20 cellular contexts compared by ENCODE assay signal in genomic region chr5:172093965-172094364, GRCh38.
A peak's percentile ranks its signal among the peaks of the same experiment; 100 is the strongest.
DNase-seq lines count a peak whose midpoint lies in the region; ATAC-seq and TF ChIP-seq lines count a peak whose summit lies in the region.
"Had no signal": no experiment of that assay in that cellular context is flagged by ENCODE, and none has a peak within 500 bp of the region (broad histone marks: within the 10 kb centered on the region; RNA-seq: fewer than 3 reads in every experiment).

No MANE protein-coding gene starts in this region.

- H3K27ac ChIP-seq in trophoblast cell (ENCODE audit: low read depth, low read length) (no peak overlapping the region), psoas muscle (no peak overlapping the region)
- H3K27ac ChIP-seq: A549 had no signal

- no peak overlapping the region for H2BK5ac ChIP-seq in trophoblast cell (ENCODE audit: low read depth, low read length, poor library complexity)

- H4K12ac ChIP-seq in trophoblast cell (ENCODE audit: low read depth, low read length): no peak overlapping the region

- H3K4me1 ChIP-seq in trophoblast cell (ENCODE audit: control insufficient read depth in 1 of 2, insufficient read depth in 2 of 2, low read length in 2 of 2): peaks cover 0 to 4% of the 10 kb centered on the region in 2 experiments
- H3K4me1 ChIP-seq in psoas muscle: no peaks in the 10 kb centered on the region
- H3K4me1 ChIP-seq: A549 had no signal

- H3K79me1 ChIP-seq in trophoblast cell (ENCODE audit: low read length): no peaks in the 10 kb centered on the region

- no peak overlapping the region for H3K14ac ChIP-seq in trophoblast cell (ENCODE audit: low read length)

- TF ChIP-seq CTCF in CD14-positive monocyte (IDR thresholded peaks at IDR 0.05) (no peak), choroid plexus epithelial cell (conservative IDR thresholded peaks at IDR 0.05; ENCODE audit: low read depth, low read length) (no peak), omental fat pad (IDR thresholded peaks at IDR 0.05) (no peak), psoas muscle (IDR thresholded peaks at IDR 0.05) (no peak)

- H3K23ac ChIP-seq in trophoblast cell (ENCODE audit: low read length): no peak overlapping the region

- H3K27me3 Mint-ChIP-seq in CD14-positive monocyte (ENCODE audit: low read depth in 3 of 3): no peaks in the 10 kb centered on the region
- H3K27me3 Mint-ChIP-seq: CD4-positive, CD25-positive, alpha-beta regulatory T cell had no signal

- H3K36me3 ChIP-seq in trophoblast cell (ENCODE audit: control insufficient read depth in 1 of 2, insufficient read depth in 2 of 2, low read length in 2 of 2) (peaks cover 40 to 45% of the 10 kb centered on the region in 2 experiments), psoas muscle (ENCODE audit: insufficient read depth in 1 of 2, low read depth in 1 of 2) (peaks cover 0 to 7% of the 10 kb centered on the region in 2 donors)

- H3K79me2 ChIP-seq in trophoblast cell (ENCODE audit: control insufficient read depth, insufficient read depth, low read length, poor library complexity): no peaks in the 10 kb centered on the region

- H3K27ac Mint-ChIP-seq in CD14-positive monocyte: peak overlapping the region in 1 of 7 donors; percentile 15
- H3K27ac Mint-ChIP-seq: CD4-positive, CD25-positive, alpha-beta regulatory T cell had no signal

- intact Hi-C loops in CD14-positive monocyte (cut with micrococcal nuclease) (no loop called here), left cardiac atrium (cut with DNase I) (no loop called here), psoas muscle (cut with DNase I) (no loop called here), posterior vena cava (cut with DNase I) (no loop called here)

- H4K8ac ChIP-seq in trophoblast cell (ENCODE audit: low read depth, low read length): no peak overlapping the region

- H3K4me2 ChIP-seq in trophoblast cell (ENCODE audit: low read length): no peak overlapping the region
- H3K4me2 ChIP-seq: A549 had no signal

- peaks cover 0 to 1% (median 0%) of the 10 kb centered on the region in 7 donors for H3K9me3 Mint-ChIP-seq in CD14-positive monocyte

- no peak overlapping the region for H2AK5ac ChIP-seq in trophoblast cell (ENCODE audit: low read length)

- WGBS in trophoblast cell (ENCODE audit: extremely low coverage, insufficient coverage, insufficient read length): no CpG with 5 or more reads among the region's 3 CpGs
- WGBS in psoas muscle, 3 donors: 74 to 81% (median 78%) methylated on average over 3 of the region's 3 CpGs

- peak; percentile 49 to 69 for ATAC-seq in left cardiac atrium
- no peak for ATAC-seq in omental fat pad (ENCODE audit: low FRiP score)
- ATAC-seq in psoas muscle: no peak
- ATAC-seq: A549, HCT116 had no signal

- H3K4me1 Mint-ChIP-seq in CD14-positive monocyte: no peaks in the 10 kb centered on the region

- H3K18ac ChIP-seq in trophoblast cell (ENCODE audit: low read length): no peak overlapping the region

- no peak overlapping the region for H2BK120ac ChIP-seq in trophoblast cell (ENCODE audit: insufficient read depth, low read length, poor library complexity)

- H3K4ac ChIP-seq in trophoblast cell (ENCODE audit: low read depth, low read length): no peak overlapping the region

- no peak overlapping the region for H3K9ac ChIP-seq in trophoblast cell (ENCODE audit: low read length)

- H3K36me3 Mint-ChIP-seq in CD14-positive monocyte: peaks cover 85 to 96% of the 10 kb centered on the region in 2 donors

- DNase-seq in CD14-positive monocyte (ENCODE audit: low spot score) (peak; percentile 26), choroid plexus epithelial cell (ENCODE audit: low read depth) (peak; percentile 37), left cardiac atrium (peak; percentile 55), trophoblast cell (peak; percentile 59 to 78), omental fat pad (ENCODE audit: low spot score) (no peak), psoas muscle (no peak), posterior vena cava (ENCODE audit: low spot score) (no peak)
- DNase-seq in stimulated activated CD4-positive, alpha-beta T cell treated with anti-CD3 and anti-CD28 coated beads, Interleukin-4, amount 100 ng/mL, for 4 hours: no peak
- DNase-seq: CD4-positive, CD25-positive, alpha-beta regulatory T cell; DMS79 treated with DMSO at 0.1 percent for 48 hours; NCI-H1092 treated with DMSO at 0.1 percent for 48 hours; NCI-H1694; NCI-H2107; NCI-H226; NCI-H526 treated with DMSO at 0.1 percent for 48 hours; NK-92 treated with Interleukin-12 subunit alpha and Interleukin-12 subunit beta, amount 100 ng/mL, for 24 hours; OCI-M1; RPMI8226 had no signal

- H3K4me3 Mint-ChIP-seq in CD14-positive monocyte: no peak overlapping the region
- H3K4me3 Mint-ChIP-seq: CD4-positive, CD25-positive, alpha-beta regulatory T cell had no signal

- H3K4me3 ChIP-seq in choroid plexus epithelial cell (ENCODE audit: low read depth, low read length) (no peak overlapping the region), trophoblast cell (ENCODE audit: low read depth, low read length) (no peak overlapping the region), psoas muscle (no peak overlapping the region)
- H3K4me3 ChIP-seq: A549 had no signal

- peaks cover 2% of the 10 kb centered on the region for H3K9me3 ChIP-seq in trophoblast cell (ENCODE audit: insufficient read depth, low read depth, low read length)
- no peaks in the 10 kb centered on the region for H3K9me3 ChIP-seq in psoas muscle
- H3K9me3 ChIP-seq: A549 had no signal

- H2BK12ac ChIP-seq in trophoblast cell (ENCODE audit: low read length): no peak overlapping the region

- H3K27me3 ChIP-seq in trophoblast cell (ENCODE audit: insufficient read depth, low read length) (no peaks in the 10 kb centered on the region), psoas muscle (ENCODE audit: insufficient read depth in 3 of 3, low read length in 2 of 3) (no peaks in the 10 kb centered on the region)

- no peak overlapping the region for H4K91ac ChIP-seq in trophoblast cell (ENCODE audit: low read depth, low read length)

- H2AFZ ChIP-seq in trophoblast cell (ENCODE audit: insufficient read depth, low read length, poor library complexity): no peak overlapping the region

Comparison
In these comparisons a context has a peak if more than half of its experiments do, and no peak if none do; other contexts are left out.
1. DNase-seq: peak in CD14-positive monocyte (single experiment), choroid plexus epithelial cell (single experiment), left cardiac atrium (single experiment) and trophoblast cell (2 of 2); none in stimulated activated CD4-positive, alpha-beta T cell treated with anti-CD3 and anti-CD28 coated beads, Interleukin-4, amount 100 ng/mL, for 4 hours (0 of 2), omental fat pad (single experiment), psoas muscle (0 of 2) and posterior vena cava (single experiment).
2. ATAC-seq: peak in left cardiac atrium (2 of 2); none in omental fat pad (single experiment) and psoas muscle (0 of 4).